ENCODE assay signal across 13 cellular contexts in the genomic region with DNA sequence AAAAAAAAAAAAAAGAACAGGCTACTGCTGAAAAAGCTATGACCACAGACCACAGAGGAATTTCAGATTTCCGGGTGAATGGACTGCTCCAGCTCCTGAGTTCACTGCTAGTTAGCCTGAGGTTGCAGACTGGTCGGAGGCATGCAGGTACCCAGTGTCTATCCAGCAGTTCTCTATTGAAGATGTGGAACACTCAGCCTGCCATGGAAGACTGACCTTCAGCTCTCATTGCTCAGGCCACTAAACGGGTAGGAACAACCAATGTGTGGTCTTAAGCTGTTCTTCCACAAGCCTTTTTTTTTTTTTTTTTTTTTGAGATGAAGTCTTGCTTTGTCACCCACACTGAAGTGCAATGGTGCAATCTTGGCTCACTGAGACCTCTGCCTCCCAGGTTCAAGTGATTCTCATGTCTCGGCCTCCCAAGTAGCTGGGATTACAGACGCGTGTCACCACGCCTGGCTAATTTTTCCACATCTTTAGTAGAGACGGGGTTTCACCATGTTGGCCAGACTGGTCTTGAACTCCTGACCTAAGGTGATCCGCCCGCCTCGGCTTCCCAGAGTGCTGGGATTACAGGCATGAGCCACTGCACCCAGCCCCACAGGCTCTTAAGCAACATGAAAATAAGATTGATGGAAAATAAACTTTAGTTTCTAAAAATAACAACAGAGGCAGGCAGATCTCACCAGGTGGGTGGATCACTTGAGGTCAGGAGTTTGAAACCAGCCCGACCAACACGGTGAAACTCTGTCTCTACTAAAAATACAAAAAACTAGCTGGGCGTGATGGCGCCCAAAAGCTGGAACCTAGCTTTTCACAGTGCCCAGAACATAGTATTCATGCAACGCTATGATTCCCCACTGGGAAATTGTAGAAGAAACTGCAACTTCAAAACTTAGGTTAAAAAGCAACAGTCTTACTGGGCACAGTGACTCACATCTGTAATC. TPM values are rescaled to one million over a fixed set of nuclear protein-coding genes. Genes with fewer than 3 reads are reported as not detected.
DNase-seq lines count a peak whose midpoint lies in the region; TF ChIP-seq lines count a peak whose summit lies in the region.
"Had no signal": no experiment of that assay in that cellular context is flagged by ENCODE, and none has a peak within 500 bp of the region (broad histone marks: within the 10 kb centered on the region; RNA-seq: fewer than 3 reads in every experiment).

No MANE protein-coding gene starts in this region.

- no peaks in the 10 kb centered on the region for H3K9me3 Mint-ChIP-seq in mesothelial cell of epicardium
- H3K9me3 Mint-ChIP-seq: CD4-positive, alpha-beta T cell; natural killer cell treated with Interleukin-12 subunit alpha and Interleukin-12 subunit beta and Interleukin-15 and Interleukin-18, amount 100 ng/mL, for 72 hours; WTC11 had no signal

- H3K4me1 Mint-ChIP-seq in mesothelial cell of epicardium = no peaks in the 10 kb centered on the region
- H3K4me1 Mint-ChIP-seq: WTC11 had no signal

- H3K36me3 Mint-ChIP-seq in mesothelial cell of epicardium = no peaks in the 10 kb centered on the region
- H3K36me3 Mint-ChIP-seq: natural killer cell treated with Interleukin-12 subunit alpha and Interleukin-12 subunit beta and Interleukin-15 and Interleukin-18, amount 100 ng/mL, for 72 hours; WTC11 had no signal

- TF ChIP-seq CTCF in mesothelial cell of epicardium (IDR thresholded peaks at IDR 0.05; ENCODE audit: unreplicated experiment) = no peak

- peaks cover 2% of the 10 kb centered on the region for H3K27me3 Mint-ChIP-seq in mesothelial cell of epicardium (ENCODE audit: low read depth)

- H3K4me3 Mint-ChIP-seq in mesothelial cell of epicardium = no peak overlapping the region
- H3K4me3 Mint-ChIP-seq: CD4-positive, alpha-beta T cell; natural killer cell treated with Interleukin-12 subunit alpha and Interleukin-12 subunit beta and Interleukin-15 and Interleukin-18, amount 100 ng/mL, for 72 hours; WTC11 had no signal

- H3K27ac Mint-ChIP-seq in mesothelial cell of epicardium = no peak overlapping the region
- H3K27ac Mint-ChIP-seq: CD4-positive, alpha-beta T cell; natural killer cell treated with Interleukin-12 subunit alpha and Interleukin-12 subunit beta and Interleukin-15 and Interleukin-18, amount 100 ng/mL, for 72 hours; WTC11 had no signal

- peak; percentile 14 for DNase-seq in COLO829 (ENCODE audit: low spot score)
- peak; percentile 52 for DNase-seq in HCEC 1CT
- DNase-seq in NOMO-1 treated with dmso at 0.1 percent for 144 hours (lab: John Stamatoyannopoulos, UW; ENCODE audit: unreplicated experiment) = peak; percentile 27
- DNase-seq in glomerular visceral epithelial cell (ENCODE audit: extremely low spot score) = peak; percentile 96
- DNase-seq in mesothelial cell of epicardium (ENCODE audit: low spot score in 2 of 2, unreplicated experiment in 2 of 2) = no peak
- no peak for DNase-seq in DMS79 (lab: John Stamatoyannopoulos, UW)
- DNase-seq in NCI-H510A treated with DMSO at 0.1 percent for 48 hours (lab: John Stamatoyannopoulos, UW) = no peak
- DNase-seq in stimulated activated naive CD4-positive, alpha-beta T cell treated with Interleukin-2 at 50 U/mL for 16 hours (lab: John Stamatoyannopoulos, UW) = no peak
- DNase-seq: activated gamma-delta T cell; CD4-positive, alpha-beta T cell; OCI-M1 had no signal

RNA-seq across cellular contexts. Expression of gene NPM1, which starts 20.0 kb away (rescaled TPM):
- 1,674 to 1,837 TPM (median 1,792 TPM) in 3 replicates for total RNA-seq in mesothelial cell of epicardium

RNA-seq across cellular contexts. Expression of gene FGF18, which starts 51.8 kb away (rescaled TPM):
- 10.2 to 11.7 TPM (median 11.3 TPM) in 3 replicates for total RNA-seq in mesothelial cell of epicardium

RNA-seq across cellular contexts. Expression of gene TLX3, which starts 58.6 kb away (rescaled TPM):
- total RNA-seq in mesothelial cell of epicardium = not detected in 3 replicates
- total RNA-seq: CD4-positive, alpha-beta T cell; natural killer cell treated with Interleukin-12 subunit alpha and Interleukin-12 subunit beta and Interleukin-15 and Interleukin-18, amount 100 ng/mL, for 72 hours; WTC11 had no signal

Comparison
In these comparisons a context has a peak if more than half of its experiments do, and no peak if none do; other contexts are left out.
1. DNase-seq: peak in COLO829 (single experiment), HCEC 1CT (single experiment), NOMO-1 treated with dmso at 0.1 percent for 144 hours (single experiment) and glomerular visceral epithelial cell (single experiment); none in mesothelial cell of epicardium (0 of 2), DMS79 (single experiment), NCI-H510A treated with DMSO at 0.1 percent for 48 hours (single experiment) and stimulated activated naive CD4-positive, alpha-beta T cell treated with Interleukin-2 at 50 U/mL for 16 hours (single experiment).